In genomic region chr17:79233916-79234551, GRCh38 we compare ENCODE assay signal across 23 cellular contexts.
"Had no signal": no experiment of that assay in that cellular context is flagged by ENCODE, and none has a peak within 500 bp of the region (broad histone marks: within the 10 kb centered on the region; RNA-seq: fewer than 3 reads in every experiment).

No MANE protein-coding gene starts in this region.

- H3K9me3 ChIP-seq: MG63, SK-N-SH had no signal

- H3K27ac ChIP-seq: RWPE1 had no signal

- H3K4me2 ChIP-seq: SK-N-SH had no signal

- H3K36me3 ChIP-seq: MG63 had no signal

- ATAC-seq: HepG2, Panc1, PC-3 had no signal

- H3K4me3 ChIP-seq: MG63 had no signal

- DNase-seq: IMR-90, Karpas-422, KG1, MG63, NCI-H1092, NCI-H1105 treated with DMSO at 0.1 percent for 48 hours, NCI-H1417 treated with DMSO at 0.1 percent for 48 hours, NCI-H146, NCI-H1694 treated with DMSO at 0.1 percent for 48 hours, NCI-H1930, NCI-H2081, NCI-H2107, NCI-H2227 treated with DMSO at 0.1 percent for 48 hours, NCI-H524, NCI-H69, NCI-H774, PC-3, SHP77, SK-N-SH, SW 1271 had no signal
